ENCODE assay signal across 8 cellular contexts in genomic region chr16:28984619-28985135, GRCh38.
DNase-seq lines count a peak whose midpoint lies in the region; ATAC-seq and TF ChIP-seq lines count a peak whose summit lies in the region.

LAT (plus strand) TSS chr16:28985052; CDS start chr16:28985418, 366 bp downstream.

- DNase-seq in NCI-H1436 (lab: John Stamatoyannopoulos, UW) (peak; percentile 17), NCI-H1436 treated with DMSO at 0.1 percent for 48 hours (lab: John Stamatoyannopoulos, UW) (no peak), erythroblast (lab: John Stamatoyannopoulos, UW) (no peak), anterior cingulate cortex (lab: John Stamatoyannopoulos, UW) (no peak), NCI-H1048 (lab: John Stamatoyannopoulos, UW) (no peak)
- peak; percentile 76 for DNase-seq in activated CD4-positive, CD25-positive, alpha-beta regulatory T cell treated with anti-CD3 and anti-CD28 coated beads, Interleukin-2, amount 50 U/mL, for 72 hours
- DNase-seq in stimulated activated CD8-positive, alpha-beta memory T cell treated with anti-CD3 and anti-CD28 coated beads, Interleukin-2, amount 100 ng/mL, for 1 hour (ENCODE audit: low read depth in 2 of 2): peak; percentile 60 to 67

- peak; percentile 51 for TF ChIP-seq POLR2A in erythroblast (IDR thresholded peaks at IDR 0.05; ENCODE audit: low read length)

- ATAC-seq in HG03469 (IDR thresholded peaks at IDR 0.05; ENCODE audit: unreplicated experiment): no peak

Comparison
In these comparisons a context has a peak if more than half of its experiments do, and no peak if none do; other contexts are left out.
1. DNase-seq: peak in NCI-H1436 (single experiment), activated CD4-positive, CD25-positive, alpha-beta regulatory T cell treated with anti-CD3 and anti-CD28 coated beads, Interleukin-2, amount 50 U/mL, for 72 hours (single experiment) and stimulated activated CD8-positive, alpha-beta memory T cell treated with anti-CD3 and anti-CD28 coated beads, Interleukin-2, amount 100 ng/mL, for 1 hour (2 of 2); none in NCI-H1436 treated with DMSO at 0.1 percent for 48 hours (single experiment), erythroblast (0 of 2), anterior cingulate cortex (0 of 58) and NCI-H1048 (single experiment).